ENCODE assay signal across 8 cellular contexts in the genomic region with DNA sequence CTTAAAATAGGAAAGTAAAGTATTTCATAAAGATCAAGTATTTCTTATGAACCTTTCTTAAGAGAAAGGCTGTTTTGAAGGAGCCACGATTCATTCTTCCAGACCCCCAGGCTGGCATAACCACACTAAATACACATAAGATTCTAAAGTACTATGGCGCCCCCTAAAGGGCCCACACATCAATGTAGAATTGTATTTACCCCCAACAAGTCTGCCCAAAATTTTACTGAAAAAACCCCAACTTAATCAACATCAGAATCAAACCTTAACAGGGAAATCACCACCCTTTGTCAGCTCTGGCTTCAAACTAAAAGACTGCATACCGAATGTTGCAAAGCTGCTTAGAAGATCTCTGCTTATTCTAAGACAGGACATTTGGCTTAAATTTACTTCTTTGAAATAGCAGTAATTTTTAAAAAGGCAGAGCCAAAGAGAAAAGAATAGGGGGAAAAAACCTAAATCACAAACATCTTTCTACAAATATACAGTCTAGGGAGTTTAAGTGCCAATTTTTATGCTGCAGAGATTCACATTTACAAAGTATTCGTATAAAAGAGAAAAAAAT. TPM values are rescaled to one million over a fixed set of nuclear protein-coding genes. Genes with fewer than 3 reads are reported as not detected.
DNase-seq lines count a peak whose midpoint lies in the region; TF ChIP-seq lines count a peak whose summit lies in the region.

No MANE protein-coding gene starts in this region.

- intact Hi-C loops in posterior vena cava (cut with DNase I) = no loop called here

- POLR2A ChIA-PET in activated CD4-positive, alpha-beta T cell treated with anti-CD3 and anti-CD28 coated beads, Interleukin-2, amount 10 ng/mL, durations not matched to agents 7 days and 5 days (lab: Charles Lee) = no interaction called here

- peak; percentile 54 for TF ChIP-seq CTCF in fibroblast of the aortic adventitia (IDR thresholded peaks at IDR 0.05; ENCODE audit: insufficient read depth, low read length)

- H3K27ac Mint-ChIP-seq in activated CD4-positive, alpha-beta T cell treated with anti-CD3 and anti-CD28 coated beads, Interleukin-2, amount 10 ng/mL, durations not matched to agents 7 days and 5 days = no peak overlapping the region

- no peaks in the 10 kb centered on the region for H3K9me3 Mint-ChIP-seq in activated CD4-positive, alpha-beta T cell treated with anti-CD3 and anti-CD28 coated beads, Interleukin-2, amount 10 ng/mL, durations not matched to agents 7 days and 5 days

- H3K27me3 Mint-ChIP-seq in activated CD4-positive, alpha-beta T cell treated with anti-CD3 and anti-CD28 coated beads, Interleukin-2, amount 10 ng/mL, durations not matched to agents 7 days and 5 days = no peaks in the 10 kb centered on the region

- peak; percentile 45 for DNase-seq in activated CD8-positive, alpha-beta memory T cell treated with anti-CD3 and anti-CD28 coated beads, Interleukin-2, amount 50 U/mL, for 4 hours
- DNase-seq in activated CD8-positive, alpha-beta memory T cell treated with anti-CD3 and anti-CD28 coated beads for 24 hours = no peak
- DNase-seq in NCI-H1092 (lab: John Stamatoyannopoulos, UW) (peak; percentile 32), fibroblast of the aortic adventitia (ENCODE audit: low read depth) (peak; percentile 47), posterior vena cava (ENCODE audit: low spot score) (no peak), amniotic stem cell (lab: John Stamatoyannopoulos, UW) (no peak)
- peak; percentile 58 for DNase-seq in activated CD4-positive, alpha-beta T cell treated with anti-CD3 and anti-CD28 coated beads, Interleukin-2, amount 10 ng/mL, durations not matched to agents 7 days and 5 days
- DNase-seq in stimulated activated CD4-positive, alpha-beta T cell treated with anti-CD3 and anti-CD28 coated beads, Interleukin-12 subunit alpha, Interleukin-12 subunit beta, amount 100 ng/mL, for 4 hours = peak; percentile 11

- no peak overlapping the region for H3K4me3 ChIP-seq in fibroblast of the aortic adventitia (ENCODE audit: low read depth, low read length)

- H3K36me3 Mint-ChIP-seq in activated CD4-positive, alpha-beta T cell treated with anti-CD3 and anti-CD28 coated beads, Interleukin-2, amount 10 ng/mL, durations not matched to agents 7 days and 5 days (ENCODE audit: low read depth) = peaks cover 41% of the 10 kb centered on the region

- peaks cover 2% of the 10 kb centered on the region for H3K4me1 Mint-ChIP-seq in activated CD4-positive, alpha-beta T cell treated with anti-CD3 and anti-CD28 coated beads, Interleukin-2, amount 10 ng/mL, durations not matched to agents 7 days and 5 days

- no peak overlapping the region for H3K4me3 Mint-ChIP-seq in activated CD4-positive, alpha-beta T cell treated with anti-CD3 and anti-CD28 coated beads, Interleukin-2, amount 10 ng/mL, durations not matched to agents 7 days and 5 days

- CTCF ChIA-PET in activated CD4-positive, alpha-beta T cell treated with anti-CD3 and anti-CD28 coated beads, Interleukin-2, amount 10 ng/mL, durations not matched to agents 7 days and 5 days (lab: Charles Lee) = interaction anchor here (0.7 to 2.0 kb wide), 6 partner anchors 9 to 324 kb away, joined by 3 to 7 read pairs (median 4); no protein-coding TSS in a partner anchor

RNA-seq across cellular contexts. Expression of a gene that starts 20.4 kb away (rescaled TPM):
- 100 to 1,000 TPM; 113 to 119 TPM for total RNA-seq in activated CD4-positive, alpha-beta T cell treated with anti-CD3 and anti-CD28 coated beads, Interleukin-2, amount 10 ng/mL, durations not matched to agents 7 days and 5 days
- total RNA-seq in fibroblast of the aortic adventitia (ENCODE audit: low replicate concordance) (4.2 and 13.2 TPM in 2 replicates), posterior vena cava (10 to 100 TPM; 11.6 to 13.5 TPM)

RNA-seq across cellular contexts. Expression of a gene that starts 27.0 kb away (rescaled TPM):
- total RNA-seq in activated CD4-positive, alpha-beta T cell treated with anti-CD3 and anti-CD28 coated beads, Interleukin-2, amount 10 ng/mL, durations not matched to agents 7 days and 5 days = 10 to 100 TPM; 56.1 to 56.6 TPM
- total RNA-seq in fibroblast of the aortic adventitia (ENCODE audit: low replicate concordance) (55.0 and 64.8 TPM in 2 replicates), posterior vena cava (10 to 100 TPM; 54.2 to 78.7 TPM)

Comparison
In these comparisons a context has a peak if more than half of its experiments do, and no peak if none do; other contexts are left out.
1. DNase-seq: peak in activated CD8-positive, alpha-beta memory T cell treated with anti-CD3 and anti-CD28 coated beads, Interleukin-2, amount 50 U/mL, for 4 hours (single experiment), NCI-H1092 (single experiment), activated CD4-positive, alpha-beta T cell treated with anti-CD3 and anti-CD28 coated beads, Interleukin-2, amount 10 ng/mL, durations not matched to agents 7 days and 5 days (single experiment), fibroblast of the aortic adventitia (single experiment) and stimulated activated CD4-positive, alpha-beta T cell treated with anti-CD3 and anti-CD28 coated beads, Interleukin-12 subunit alpha, Interleukin-12 subunit beta, amount 100 ng/mL, for 4 hours (single experiment); none in activated CD8-positive, alpha-beta memory T cell treated with anti-CD3 and anti-CD28 coated beads for 24 hours (single experiment), posterior vena cava (single experiment) and amniotic stem cell (single experiment).